In genomic region chr19:16527971-16528521, GRCh38 we compare ENCODE assay signal across 8 cellular contexts. TPM values are rescaled to one million over a fixed set of nuclear protein-coding genes. Genes with fewer than 3 reads are reported as not detected.
A peak's percentile ranks its signal among the peaks of the same experiment; 100 is the strongest.
DNase-seq lines count a peak whose midpoint lies in the region; ATAC-seq and TF ChIP-seq lines count a peak whose summit lies in the region.

No MANE protein-coding gene starts in this region.

- no peaks in the 10 kb centered on the region for H3K9me3 Mint-ChIP-seq in HFFc6
- no peaks in the 10 kb centered on the region for H3K9me3 Mint-ChIP-seq in stimulated activated naive CD8-positive, alpha-beta T cell treated with anti-CD3 and anti-CD28 coated beads, Interleukin-15, amount 100 ng/mL, for 72 hours

- TF ChIP-seq CTCF in HFFc6 (IDR thresholded peaks at IDR 0.05) (peak; percentile 64), foreskin fibroblast (IDR thresholded peaks at IDR 0.05; ENCODE audit: low read depth, low read length) (peak; percentile 37)

- no peak overlapping the region for H3K4me3 Mint-ChIP-seq in HFFc6
- no peak overlapping the region for H3K4me3 Mint-ChIP-seq in stimulated activated naive CD8-positive, alpha-beta T cell treated with anti-CD3 and anti-CD28 coated beads, Interleukin-15, amount 100 ng/mL, for 72 hours

- H3K4me3 ChIP-seq in foreskin fibroblast (ENCODE audit: low read depth in 1 of 2, low read length in 2 of 2): no peak overlapping the region

- peaks cover under 1% of the 10 kb centered on the region; the same call in 1 of the 2 replicates for H3K27me3 Mint-ChIP-seq in HFFc6 (ENCODE audit: insufficient read depth)
- H3K27me3 Mint-ChIP-seq in stimulated activated naive CD8-positive, alpha-beta T cell treated with anti-CD3 and anti-CD28 coated beads, Interleukin-15, amount 100 ng/mL, for 72 hours: no peaks in the 10 kb centered on the region

- no peaks in the 10 kb centered on the region for H3K4me1 Mint-ChIP-seq in HFFc6 (ENCODE audit: low read depth)
- H3K4me1 Mint-ChIP-seq in stimulated activated naive CD8-positive, alpha-beta T cell treated with anti-CD3 and anti-CD28 coated beads, Interleukin-15, amount 100 ng/mL, for 72 hours: peaks cover 4% of the 10 kb centered on the region

- H3K36me3 Mint-ChIP-seq in HFFc6 (ENCODE audit: low read depth): peaks cover 18% of the 10 kb centered on the region

- no peak overlapping the region for H3K27ac Mint-ChIP-seq in HFFc6
- H3K27ac Mint-ChIP-seq in stimulated activated naive CD8-positive, alpha-beta T cell treated with anti-CD3 and anti-CD28 coated beads, Interleukin-15, amount 100 ng/mL, for 72 hours: peak overlapping the region in 1 of 2 donors; percentile 85

- peak; percentile 73 for DNase-seq in 8988T
- no peak for DNase-seq in HFFc6
- DNase-seq in activated CD8-positive, alpha-beta memory T cell treated with anti-CD3 and anti-CD28 coated beads for 24 hours: peak; percentile 67
- peak in 1 of 2 donors; percentile 36 for DNase-seq in foreskin fibroblast
- peak; percentile 25 to 43 for DNase-seq in stimulated activated naive CD8-positive, alpha-beta T cell treated with anti-CD3 and anti-CD28 coated beads, Interleukin-15, amount 100 ng/mL, for 72 hours
- DNase-seq in NCI-H2196 treated with DMSO at 0.1 percent for 48 hours (lab: John Stamatoyannopoulos, UW; ENCODE audit: unreplicated experiment): no peak
- DNase-seq in GOT3 (lab: John Stamatoyannopoulos, UW): no peak
- no peak for DNase-seq in cortex of kidney (lab: John Stamatoyannopoulos, UW)

- peak; percentile 62 for ATAC-seq in stimulated activated naive CD8-positive, alpha-beta T cell treated with anti-CD3 and anti-CD28 coated beads, Interleukin-15, amount 100 ng/mL, for 72 hours

RNA-seq across cellular contexts. Expression of gene CHERP, which starts 14.2 kb away (rescaled TPM):
- total RNA-seq in HFFc6 (2021; fragmentation: NEBNext Ultra II Directional; extraction: Animal tissue kit (Norgen Biotek cat#: 25700)): 10 to 100 TPM; 30.4 to 38.5 (median 34.6) TPM

RNA-seq across cellular contexts. Expression of gene C19orf44, which starts 31.9 kb away (rescaled TPM):
- total RNA-seq in HFFc6 (2021; fragmentation: NEBNext Ultra II Directional; extraction: Animal tissue kit (Norgen Biotek cat#: 25700)): 1 to 10 TPM; 2.9 to 4.7 (median 3.7) TPM

RNA-seq across cellular contexts. Expression of gene CALR3, which starts 32.1 kb away (rescaled TPM):
- not detected for total RNA-seq in HFFc6 (2021; fragmentation: NEBNext Ultra II Directional; extraction: Animal tissue kit (Norgen Biotek cat#: 25700))

RNA-seq across cellular contexts. Expression of gene SLC35E1, which starts 44.2 kb away (rescaled TPM):
- total RNA-seq in HFFc6 (2021; fragmentation: NEBNext Ultra II Directional; extraction: Animal tissue kit (Norgen Biotek cat#: 25700)): 10 to 100 TPM; 44.2 to 67.1 (median 55.4) TPM

RNA-seq across cellular contexts. Expression of gene EPS15L1, which starts 56.3 kb away (rescaled TPM):
- 10 to 100 TPM; 27.3 to 29.6 (median 28.4) TPM for total RNA-seq in HFFc6 (2021; fragmentation: NEBNext Ultra II Directional; extraction: Animal tissue kit (Norgen Biotek cat#: 25700))

Comparison
In these comparisons a context has a peak if more than half of its experiments do, and no peak if none do; other contexts are left out.
1. DNase-seq: peak in 8988T (single experiment), activated CD8-positive, alpha-beta memory T cell treated with anti-CD3 and anti-CD28 coated beads for 24 hours (single experiment) and stimulated activated naive CD8-positive, alpha-beta T cell treated with anti-CD3 and anti-CD28 coated beads, Interleukin-15, amount 100 ng/mL, for 72 hours (2 of 2); none in HFFc6 (single experiment), NCI-H2196 treated with DMSO at 0.1 percent for 48 hours (single experiment), GOT3 (single experiment) and cortex of kidney (single experiment).